Comparison of ENCODE assay signal across 2 cellular contexts in the genomic region with DNA sequence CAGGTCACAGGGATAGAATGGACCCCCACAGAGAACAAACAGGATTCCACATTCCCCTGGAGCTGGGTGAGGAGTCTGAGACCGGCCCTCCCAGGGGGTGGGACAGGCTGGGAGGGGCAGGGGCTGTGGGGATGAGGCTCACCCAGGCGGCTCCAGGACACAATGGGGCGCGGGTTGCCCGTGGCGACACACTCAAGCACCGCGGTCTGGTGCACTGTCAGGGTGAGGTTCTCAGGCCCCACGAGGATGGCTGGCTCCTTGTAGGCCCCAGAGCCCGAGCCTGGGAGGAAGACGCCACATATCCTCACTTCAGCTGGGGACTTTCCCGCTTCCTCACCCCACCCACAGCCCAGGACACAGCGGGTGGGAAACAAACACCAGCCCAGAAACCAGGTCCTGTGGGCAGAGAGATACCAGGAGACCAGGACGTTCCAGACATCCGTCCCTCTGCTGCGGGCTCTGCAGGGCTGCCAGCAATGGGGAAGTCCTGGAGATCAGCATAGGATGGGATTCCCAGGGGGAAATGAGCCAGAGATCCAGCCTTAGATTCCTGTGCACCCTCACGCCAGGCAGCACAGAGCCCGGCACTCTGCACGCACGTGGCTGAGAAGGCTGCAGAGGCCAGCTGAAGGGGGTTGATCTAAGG.
TF ChIP-seq lines count a peak whose summit lies in the region.

No MANE protein-coding gene starts in this region.

TF ChIP-seq in SK-N-SH, 30 proteins besides CTCF, POLR2A, EP300 and RAD21:
- TF ChIP-seq GATA2 (CRISPR knock-in tag; IDR thresholded peaks at IDR 0.05) = 0 out of 2 replicates have a peak, but pooled peaks have one; percentile 28
- TF ChIP-seq ELF1 (IDR thresholded peaks at IDR 0.05) = no peak
- TF ChIP-seq JUND (IDR thresholded peaks at IDR 0.05) = no peak
- TF ChIP-seq RCOR1 (IDR thresholded peaks at IDR 0.05; ENCODE audit: low read length) = peak; percentile 72
- no peak for TF ChIP-seq NRF1 (IDR thresholded peaks at IDR 0.05; ENCODE audit: low read depth, low read length)

TF ChIP-seq in SK-N-SH treated with all-trans-retinoic acid at 6 μM for 48 hours, 23 proteins besides CTCF, POLR2A, EP300 and RAD21:
- TF ChIP-seq, protein P1, sequence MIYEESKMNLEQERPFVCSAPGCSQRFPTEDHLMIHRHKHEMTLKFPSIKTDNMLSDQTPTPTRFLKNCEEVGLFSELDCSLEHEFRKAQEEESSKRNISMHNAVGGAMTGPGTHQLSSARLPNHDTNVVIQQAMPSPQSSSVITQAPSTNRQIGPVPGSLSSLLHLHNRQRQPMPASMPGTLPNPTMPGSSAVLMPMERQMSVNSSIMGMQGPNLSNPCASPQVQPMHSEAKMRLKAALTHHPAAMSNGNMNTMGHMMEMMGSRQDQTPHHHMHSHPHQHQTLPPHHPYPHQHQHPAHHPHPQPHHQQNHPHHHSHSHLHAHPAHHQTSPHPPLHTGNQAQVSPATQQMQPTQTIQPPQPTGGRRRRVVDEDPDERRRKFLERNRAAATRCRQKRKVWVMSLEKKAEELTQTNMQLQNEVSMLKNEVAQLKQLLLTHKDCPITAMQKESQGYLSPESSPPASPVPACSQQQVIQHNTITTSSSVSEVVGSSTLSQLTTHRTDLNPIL (CRISPR knock-in tag; IDR thresholded peaks at IDR 0.05; ENCODE audit: low read depth) = no peak
- TF ChIP-seq ZFP30 (CRISPR knock-in tag; IDR thresholded peaks at IDR 0.05) (no peak), TCF4 (CRISPR knock-in tag; IDR thresholded peaks at IDR 0.05; ENCODE audit: borderline replicate concordance) (no peak), OSR1 (CRISPR knock-in tag; IDR thresholded peaks at IDR 0.05) (no peak), ZFP3 (CRISPR knock-in tag; IDR thresholded peaks at IDR 0.05) (no peak), CSDC2 (CRISPR knock-in tag; IDR thresholded peaks at IDR 0.05) (no peak), ISL1 (CRISPR knock-in tag; IDR thresholded peaks at IDR 0.05) (no peak), ZNF565 (CRISPR knock-in tag; conservative IDR thresholded peaks at IDR 0.05; ENCODE audit: low read depth) (no peak)
- TF ChIP-seq, protein P2, sequence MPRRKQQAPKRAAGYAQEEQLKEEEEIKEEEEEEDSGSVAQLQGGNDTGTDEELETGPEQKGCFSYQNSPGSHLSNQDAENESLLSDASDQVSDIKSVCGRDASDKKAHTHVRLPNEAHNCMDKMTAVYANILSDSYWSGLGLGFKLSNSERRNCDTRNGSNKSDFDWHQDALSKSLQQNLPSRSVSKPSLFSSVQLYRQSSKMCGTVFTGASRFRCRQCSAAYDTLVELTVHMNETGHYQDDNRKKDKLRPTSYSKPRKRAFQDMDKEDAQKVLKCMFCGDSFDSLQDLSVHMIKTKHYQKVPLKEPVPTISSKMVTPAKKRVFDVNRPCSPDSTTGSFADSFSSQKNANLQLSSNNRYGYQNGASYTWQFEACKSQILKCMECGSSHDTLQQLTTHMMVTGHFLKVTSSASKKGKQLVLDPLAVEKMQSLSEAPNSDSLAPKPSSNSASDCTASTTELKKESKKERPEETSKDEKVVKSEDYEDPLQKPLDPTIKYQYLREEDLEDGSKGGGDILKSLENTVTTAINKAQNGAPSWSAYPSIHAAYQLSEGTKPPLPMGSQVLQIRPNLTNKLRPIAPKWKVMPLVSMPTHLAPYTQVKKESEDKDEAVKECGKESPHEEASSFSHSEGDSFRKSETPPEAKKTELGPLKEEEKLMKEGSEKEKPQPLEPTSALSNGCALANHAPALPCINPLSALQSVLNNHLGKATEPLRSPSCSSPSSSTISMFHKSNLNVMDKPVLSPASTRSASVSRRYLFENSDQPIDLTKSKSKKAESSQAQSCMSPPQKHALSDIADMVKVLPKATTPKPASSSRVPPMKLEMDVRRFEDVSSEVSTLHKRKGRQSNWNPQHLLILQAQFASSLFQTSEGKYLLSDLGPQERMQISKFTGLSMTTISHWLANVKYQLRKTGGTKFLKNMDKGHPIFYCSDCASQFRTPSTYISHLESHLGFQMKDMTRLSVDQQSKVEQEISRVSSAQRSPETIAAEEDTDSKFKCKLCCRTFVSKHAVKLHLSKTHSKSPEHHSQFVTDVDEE (CRISPR knock-in tag; IDR thresholded peaks at IDR 0.05) = no peak
